ENCODE assay signal across 8 cellular contexts in genomic region chr2:88627856-88628568, GRCh38. TPM values are rescaled to one million over a fixed set of nuclear protein-coding genes. Genes with fewer than 3 reads are reported as not detected.
A peak's percentile ranks its signal among the peaks of the same experiment; 100 is the strongest.
DNase-seq lines count a peak whose midpoint lies in the region; ATAC-seq and TF ChIP-seq lines count a peak whose summit lies in the region.

No MANE protein-coding gene starts in this region.

- no peaks in the 10 kb centered on the region for H4K20me1 ChIP-seq in neural progenitor cell (ENCODE audit: low read depth)

- H3K27ac Mint-ChIP-seq in CD8-positive, alpha-beta T cell = peak overlapping the region; percentile 42
- no peak overlapping the region for H3K27ac Mint-ChIP-seq in neural progenitor cell

- peaks cover 5% of the 10 kb centered on the region for H3K36me3 Mint-ChIP-seq in CD8-positive, alpha-beta T cell
- no peaks in the 10 kb centered on the region for H3K36me3 Mint-ChIP-seq in activated T-cell treated with anti-CD3 and anti-CD28 coated beads, Interleukin-2, amount 50 U/mL, for 4 hours (ENCODE audit: insufficient read depth)
- H3K36me3 Mint-ChIP-seq in neural progenitor cell = no peaks in the 10 kb centered on the region

- H3K4me3 Mint-ChIP-seq in CD8-positive, alpha-beta T cell = no peak overlapping the region
- H3K4me3 Mint-ChIP-seq in activated T-cell treated with anti-CD3 and anti-CD28 coated beads, Interleukin-2, amount 50 U/mL, for 4 hours = no peak overlapping the region
- no peak overlapping the region for H3K4me3 Mint-ChIP-seq in neural progenitor cell

- H3K27me3 ChIP-seq in CD8-positive, alpha-beta T cell (ENCODE audit: insufficient read depth, low read length) = no peaks in the 10 kb centered on the region
- H3K27me3 ChIP-seq in Panc1 (ENCODE audit: control insufficient read depth, insufficient read depth, low read length) (no peaks in the 10 kb centered on the region), neural progenitor cell (no peaks in the 10 kb centered on the region)

- in situ Hi-C loops in Panc1 (cut with HindIII; ENCODE audit: low pct_unique_long_range_greater_than_20kb, low sequenced_read_pairs) = no loop called here

- no peaks in the 10 kb centered on the region for H3K27me3 Mint-ChIP-seq in CD8-positive, alpha-beta T cell (ENCODE audit: low read depth)
- no peaks in the 10 kb centered on the region for H3K27me3 Mint-ChIP-seq in activated T-cell treated with anti-CD3 and anti-CD28 coated beads, Interleukin-2, amount 50 U/mL, for 4 hours (ENCODE audit: low read depth)
- no peaks in the 10 kb centered on the region for H3K27me3 Mint-ChIP-seq in neural progenitor cell (ENCODE audit: insufficient read depth, low read depth)

- CTCF ChIA-PET in CD8-positive, alpha-beta T cell (lab: Charles Lee) = interaction anchor here (0.9 to 1.4 kb wide), 3 partner anchors 19 to 66 kb away, joined by 3 to 4 read pairs (median 3); no protein-coding TSS in a partner anchor
- CTCF ChIA-PET in Panc1 (lab: Charles Lee) = interaction anchor here (1.3 kb wide), 1 partner anchor 41 kb away, joined by 4 read pairs; no protein-coding TSS in a partner anchor

- BruUV-seq in Panc1 (replicated peaks; lab: Mats Ljungman, UMichigan) = TSS peak; percentile 97

- intact Hi-C loops in CD8-positive, alpha-beta T cell (cut with DNase I, micrococcal nuclease) = loop anchor here (1.0 to 5.0 kb wide), 7 partner anchors 27 to 573 kb away; partner anchors contain the start of genes RPIA (in 2 of the 2) and KRCC1 (in 1 of the 2)
- intact Hi-C loops in Panc1 (cut with micrococcal nuclease; ENCODE audit: unreplicated experiment) = no loop called here

- H3K4me1 ChIP-seq in CD8-positive, alpha-beta T cell (ENCODE audit: insufficient read depth, low read length) = peaks cover 27% of the 10 kb centered on the region
- H3K4me1 ChIP-seq in Panc1 (ENCODE audit: control insufficient read depth, insufficient read depth, low read length) = peaks cover 21% of the 10 kb centered on the region
- peaks cover 16% of the 10 kb centered on the region for H3K4me1 ChIP-seq in neural progenitor cell

- peak overlapping the region; percentile 57 for H3K9ac ChIP-seq in neural progenitor cell

- H3K79me2 ChIP-seq in neural progenitor cell (ENCODE audit: low read depth) = peaks cover 36% of the 10 kb centered on the region

- peak; percentile 40 for ATAC-seq in CD8-positive, alpha-beta T cell
- ATAC-seq in GM19372 (IDR thresholded peaks at IDR 0.05; ENCODE audit: low read depth, unreplicated experiment) = peak; percentile 30
- ATAC-seq in HG03460 (IDR thresholded peaks at IDR 0.05; ENCODE audit: unreplicated experiment) = peak; percentile 39
- ATAC-seq in Panc1 = peak; percentile 83
- peak; percentile 36 to 37 for ATAC-seq in activated T-cell treated with anti-CD3 and anti-CD28 coated beads, Interleukin-2, amount 50 U/mL, for 4 hours

- POLR2A ChIA-PET in CD8-positive, alpha-beta T cell (lab: Charles Lee) = interaction anchor here (0.8 to 1.7 kb wide), 8 partner anchors 10 to 573 kb away, joined by 3 to 8 read pairs (median 4); partner anchors contain the start of gene RPIA
- POLR2A ChIA-PET in Panc1 (lab: Charles Lee) = interaction anchor here (0.5 to 0.6 kb wide), 2 partner anchors 44 to 112 kb away, joined by 8 to 12 read pairs; no protein-coding TSS in a partner anchor

- H3K4me1 Mint-ChIP-seq in CD8-positive, alpha-beta T cell (ENCODE audit: low read depth) = peaks cover 12% of the 10 kb centered on the region
- H3K4me1 Mint-ChIP-seq in activated T-cell treated with anti-CD3 and anti-CD28 coated beads, Interleukin-2, amount 50 U/mL, for 4 hours (ENCODE audit: low read depth) = peaks cover 11% of the 10 kb centered on the region
- H3K4me1 Mint-ChIP-seq in neural progenitor cell = peaks cover 4% of the 10 kb centered on the region

- H3K4me2 ChIP-seq in neural progenitor cell = peak overlapping the region; percentile 84

- H3K27ac ChIP-seq in CD8-positive, alpha-beta T cell (ENCODE audit: low read depth, low read length) = peak overlapping the region; percentile 92
- H3K27ac ChIP-seq in Panc1 (ENCODE audit: low read length) = peak overlapping the region; percentile 97
- peak overlapping the region; percentile 97 for H3K27ac ChIP-seq in neural progenitor cell
- peak overlapping the region; percentile 87 for H3K27ac ChIP-seq in substantia nigra (ENCODE audit: low read depth, low read length, poor library complexity, severe bottlenecking)

- TF ChIP-seq CTCF in CD8-positive, alpha-beta T cell (IDR thresholded peaks at IDR 0.05) = no peak
- TF ChIP-seq CTCF in Panc1 (IDR thresholded peaks at IDR 0.05) (no peak), fibroblast of the aortic adventitia (IDR thresholded peaks at IDR 0.05; ENCODE audit: insufficient read depth, low read length) (no peak), neural progenitor cell (IDR thresholded peaks at IDR 0.05) (no peak)

- peak overlapping the region; percentile 66 for H3K4me3 ChIP-seq in CD8-positive, alpha-beta T cell (ENCODE audit: low read depth, low read length)
- H3K4me3 ChIP-seq in Panc1 (ENCODE audit: low read depth in 2 of 2, low read length in 2 of 2) = peak overlapping the region; percentile 86 to 94
- H3K4me3 ChIP-seq in fibroblast of the aortic adventitia (ENCODE audit: low read depth, low read length) = peak overlapping the region; percentile 67
- peak overlapping the region; percentile 63 for H3K4me3 ChIP-seq in neural progenitor cell

- H3K9me3 ChIP-seq in CD8-positive, alpha-beta T cell (ENCODE audit: low read length) = no peaks in the 10 kb centered on the region
- H3K9me3 ChIP-seq in Panc1 (ENCODE audit: control insufficient read depth, insufficient read depth, low read depth, low read length) = no peaks in the 10 kb centered on the region
- H3K9me3 ChIP-seq in neural progenitor cell (ENCODE audit: low read depth) = no peaks in the 10 kb centered on the region

- peaks cover 25% of the 10 kb centered on the region for H3F3A ChIP-seq in neural progenitor cell (ENCODE audit: low read depth)

- peak in 6 of 7 experiments; percentile 50 to 86 (median 69) for DNase-seq in CD8-positive, alpha-beta T cell
- DNase-seq in Panc1 (ENCODE audit: low read depth, low spot score) = no peak
- DNase-seq in activated T-cell treated with anti-CD3 and anti-CD28 coated beads, Interleukin-2, amount 50 U/mL, for 4 hours = peak; percentile 63
- peak; percentile 97 for DNase-seq in fibroblast of the aortic adventitia (ENCODE audit: low read depth)
- DNase-seq in neural progenitor cell (ENCODE audit: low spot score) = peak; percentile 92
- DNase-seq in substantia nigra (lab: John Stamatoyannopoulos, UW) = peak in 30 of 49 donors; percentile 36 to 94 (median 80)

- no peaks in the 10 kb centered on the region for H3K36me3 ChIP-seq in CD8-positive, alpha-beta T cell (ENCODE audit: insufficient read depth, low read length)
- H3K36me3 ChIP-seq in Panc1 (ENCODE audit: control insufficient read depth, insufficient read depth, low read length) (peaks cover 3% of the 10 kb centered on the region; the same call in 1 of the 2 replicates), neural progenitor cell (no peaks in the 10 kb centered on the region)

- peak overlapping the region; percentile 85 for H2AFZ ChIP-seq in neural progenitor cell (replicated peaks)

- H3K9me3 Mint-ChIP-seq in CD8-positive, alpha-beta T cell = no peaks in the 10 kb centered on the region
- no peaks in the 10 kb centered on the region for H3K9me3 Mint-ChIP-seq in activated T-cell treated with anti-CD3 and anti-CD28 coated beads, Interleukin-2, amount 50 U/mL, for 4 hours
- H3K9me3 Mint-ChIP-seq in neural progenitor cell = no peaks in the 10 kb centered on the region

RNA-seq across cellular contexts. Expression of gene EIF2AK3, which starts 0.7 kb away (rescaled TPM):
- 10 to 100 TPM; 44.8 to 51.6 TPM for total RNA-seq in CD8-positive, alpha-beta T cell
- total RNA-seq in Panc1 (2021; ENCODE audit: unreplicated experiment) = 11.3 TPM
- 8.7 TPM for polyA plus RNA-seq in Panc1 (2012; ENCODE audit: insufficient read length)
- 10 to 100 TPM in 2 of 3 donors, 1 to 10 TPM in 1; 8.8 to 14.4 (median 14.3) TPM for total RNA-seq in activated T-cell treated with anti-CD3 and anti-CD28 coated beads, Interleukin-2, amount 50 U/mL, for 4 hours
- 31.5 and 92.3 TPM in 2 replicates for total RNA-seq in fibroblast of the aortic adventitia (ENCODE audit: low replicate concordance)
- total RNA-seq in neural progenitor cell (ENCODE audit: low replicate concordance) = 14.9 and 21.6 TPM in 2 replicates

Comparison
In these comparisons a context has a peak if more than half of its experiments do, and no peak if none do; other contexts are left out.
1. ATAC-seq: peak in every context shown above with its lines; median percentile 83 in Panc1; 40 in CD8-positive, alpha-beta T cell; 39 in HG03460; 36 in activated T-cell treated with anti-CD3 and anti-CD28 coated beads, Interleukin-2, amount 50 U/mL, for 4 hours; 30 in GM19372.